Comparison of ENCODE assay signal across 8 cellular contexts in the genomic region with DNA sequence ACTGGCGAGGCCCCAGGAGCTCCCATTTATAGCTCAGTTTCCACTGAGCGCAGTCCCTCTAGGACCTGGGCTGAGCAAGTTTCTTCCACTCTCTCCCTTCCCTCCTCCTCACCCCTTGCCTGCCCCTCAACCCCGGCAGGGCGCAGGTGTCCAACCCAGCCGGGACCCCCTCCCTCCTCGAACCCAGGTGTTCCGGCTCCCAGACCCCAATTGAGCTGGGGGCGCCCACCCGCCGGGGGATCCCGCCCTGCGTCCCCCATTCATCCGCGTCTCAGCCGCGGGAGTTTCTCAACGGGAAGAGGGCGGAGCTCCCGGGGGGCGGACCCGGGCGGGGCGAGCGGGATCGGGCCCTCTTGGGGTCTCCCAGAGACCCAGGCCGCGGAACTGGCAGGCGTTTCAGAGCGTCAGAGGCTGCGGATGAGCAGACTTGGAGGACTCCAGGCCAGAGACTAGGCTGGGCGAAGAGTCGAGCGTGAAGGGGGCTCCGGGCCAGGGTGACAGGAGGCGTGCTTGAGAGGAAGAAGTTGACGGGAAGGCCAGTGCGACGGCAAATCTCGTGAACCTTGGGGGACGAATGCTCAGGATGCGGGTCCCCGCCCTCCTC. TPM values are rescaled to one million over a fixed set of nuclear protein-coding genes. Genes with fewer than 3 reads are reported as not detected.
A peak's percentile ranks its signal among the peaks of the same experiment; 100 is the strongest.
DNase-seq lines count a peak whose midpoint lies in the region; ATAC-seq and TF ChIP-seq lines count a peak whose summit lies in the region.

A gene (plus strand): TSS at position 366 of the 604 bp plus-strand sequence. CDS start 209 bp downstream, at position 575.

- H3K4me1 ChIP-seq in psoas muscle (no peaks in the 10 kb centered on the region), thyroid gland (peaks cover 12 to 14% of the 10 kb centered on the region in 2 donors)

- DNase-seq in 8988T: peak; percentile 96
- DNase-seq in HL-60 (ENCODE audit: low read depth in 1 of 2, low spot score in 1 of 2): no peak
- peak; percentile 35 for DNase-seq in activated CD8-positive, alpha-beta T cell treated with anti-CD3 and anti-CD28 coated beads, Interleukin-2, amount 10 ng/mL, durations not matched to agents 7 days and 5 days
- no peak for DNase-seq in fibroblast of villous mesenchyme (ENCODE audit: low read depth)
- no peak for DNase-seq in psoas muscle
- DNase-seq in GDM1 (lab: John Stamatoyannopoulos, UW): no peak
- DNase-seq in thyroid gland: no peak

- CTCF ChIA-PET in activated CD8-positive, alpha-beta T cell treated with anti-CD3 and anti-CD28 coated beads, Interleukin-2, amount 10 ng/mL, durations not matched to agents 7 days and 5 days (lab: Charles Lee): interaction anchor here (1.5 kb wide), 1 partner anchor 75 kb away, joined by 4 read pairs; no protein-coding TSS in a partner anchor

- WGBS in psoas muscle, 3 donors: 1 to 2% (median 1%) methylated on average over 36 to 42 of the region's 42 CpGs
- WGBS in thyroid gland, 2 donors: 0 to 2% methylated on average over 14 to 29 of the region's 42 CpGs

- no peaks in the 10 kb centered on the region for H3K9me3 Mint-ChIP-seq in activated CD8-positive, alpha-beta T cell treated with anti-CD3 and anti-CD28 coated beads, Interleukin-2, amount 10 ng/mL, durations not matched to agents 7 days and 5 days (ENCODE audit: insufficient read depth)

- peaks cover 54% of the 10 kb centered on the region for H3K27me3 Mint-ChIP-seq in activated CD8-positive, alpha-beta T cell treated with anti-CD3 and anti-CD28 coated beads, Interleukin-2, amount 10 ng/mL, durations not matched to agents 7 days and 5 days (ENCODE audit: low read depth)

- peaks cover 9% of the 10 kb centered on the region for H3K4me1 Mint-ChIP-seq in activated CD8-positive, alpha-beta T cell treated with anti-CD3 and anti-CD28 coated beads, Interleukin-2, amount 10 ng/mL, durations not matched to agents 7 days and 5 days (ENCODE audit: low read depth)

- H3K9me3 ChIP-seq in psoas muscle (no peaks in the 10 kb centered on the region), thyroid gland (no peaks in the 10 kb centered on the region)

- H3K4me3 Mint-ChIP-seq in activated CD8-positive, alpha-beta T cell treated with anti-CD3 and anti-CD28 coated beads, Interleukin-2, amount 10 ng/mL, durations not matched to agents 7 days and 5 days: peak within 1 kb of the TSS; percentile 76

- TF ChIP-seq CTCF in HL-60 (IDR thresholded peaks at IDR 0.05; ENCODE audit: insufficient read depth, low read length) (no peak), fibroblast of villous mesenchyme (IDR thresholded peaks at IDR 0.05; ENCODE audit: insufficient read depth, low read depth, low read length) (no peak), psoas muscle (IDR thresholded peaks at IDR 0.05) (no peak), thyroid gland (IDR thresholded peaks at IDR 0.05) (no peak)

- intact Hi-C loops in psoas muscle (cut with DNase I): no loop called here
- intact Hi-C loops in thyroid gland (cut with DNase I): no loop called here

- POLR2A ChIA-PET in activated CD8-positive, alpha-beta T cell treated with anti-CD3 and anti-CD28 coated beads, Interleukin-2, amount 10 ng/mL, durations not matched to agents 7 days and 5 days (lab: Charles Lee): interaction anchor here (2.1 kb wide), 1 partner anchor 13 kb away, joined by 6 read pairs; a partner anchor contains a TSS

- no peaks in the 10 kb centered on the region for H3K36me3 ChIP-seq in psoas muscle (ENCODE audit: insufficient read depth in 1 of 2, low read depth in 1 of 2)
- H3K36me3 ChIP-seq in thyroid gland: no peaks in the 10 kb centered on the region

- H3K27ac ChIP-seq in HL-60 (replicated peaks): no peak within 1 kb of the TSS
- no peak within 1 kb of the TSS for H3K27ac ChIP-seq in psoas muscle
- H3K27ac ChIP-seq in thyroid gland: no peak within 1 kb of the TSS

- TF ChIP-seq POLR2A in thyroid gland (IDR thresholded peaks at IDR 0.05): no peak

- ATAC-seq in activated CD8-positive, alpha-beta T cell treated with anti-CD3 and anti-CD28 coated beads, Interleukin-2, amount 10 ng/mL, durations not matched to agents 7 days and 5 days: peak; percentile 83
- ATAC-seq in psoas muscle: no peak
- ATAC-seq in HG03469 (IDR thresholded peaks at IDR 0.05; ENCODE audit: unreplicated experiment): no peak

- H3K4me3 ChIP-seq in HL-60 (replicated peaks; ENCODE audit: insufficient read depth, low read length): peak within 1 kb of the TSS; percentile 27
- H3K4me3 ChIP-seq in fibroblast of villous mesenchyme (ENCODE audit: low read depth, low read length): peak within 1 kb of the TSS; percentile 56
- peak within 1 kb of the TSS; percentile 51 for H3K4me3 ChIP-seq in psoas muscle
- H3K4me3 ChIP-seq in thyroid gland (replicated peaks in 1 of 3): peak within 1 kb of the TSS in 1 of 3 donors; percentile 35

- H3K27me3 ChIP-seq in HL-60 (ENCODE audit: insufficient read depth, poor library complexity, severe bottlenecking) (peaks cover 54% of the 10 kb centered on the region), psoas muscle (ENCODE audit: insufficient read depth in 3 of 3, low read length in 2 of 3) (peaks cover 0 to 88% (median 34%) of the 10 kb centered on the region in 3 donors), thyroid gland (no peaks in the 10 kb centered on the region)

- H3K36me3 Mint-ChIP-seq in activated CD8-positive, alpha-beta T cell treated with anti-CD3 and anti-CD28 coated beads, Interleukin-2, amount 10 ng/mL, durations not matched to agents 7 days and 5 days (ENCODE audit: low read depth): no peaks in the 10 kb centered on the region

- H3K27ac Mint-ChIP-seq in activated CD8-positive, alpha-beta T cell treated with anti-CD3 and anti-CD28 coated beads, Interleukin-2, amount 10 ng/mL, durations not matched to agents 7 days and 5 days: no peak within 1 kb of the TSS

RNA-seq across cellular contexts. Expression of the gene that starts here (rescaled TPM):
- 1 to 10 TPM; 1.9 to 2.2 TPM for total RNA-seq in activated CD8-positive, alpha-beta T cell treated with anti-CD3 and anti-CD28 coated beads, Interleukin-2, amount 10 ng/mL, durations not matched to agents 7 days and 5 days
- under 0.01 TPM in 1 of 2 replicates, not detected in the other for total RNA-seq in fibroblast of villous mesenchyme
- not detected for total RNA-seq in psoas muscle
- polyA plus RNA-seq in psoas muscle: not detected
- total RNA-seq in thyroid gland: under 1 TPM in 2 of 4 donors, not detected in 2; 0.20 to 0.33 TPM

Comparison
In these comparisons a context has a peak if more than half of its experiments do, and no peak if none do; other contexts are left out.
1. DNase-seq: peak in 8988T (single experiment) and activated CD8-positive, alpha-beta T cell treated with anti-CD3 and anti-CD28 coated beads, Interleukin-2, amount 10 ng/mL, durations not matched to agents 7 days and 5 days (single experiment); none in HL-60 (0 of 2), fibroblast of villous mesenchyme (single experiment), psoas muscle (0 of 2), GDM1 (single experiment) and thyroid gland (0 of 2).